Comparison of ENCODE assay signal across 1 cellular context in the genomic region with DNA sequence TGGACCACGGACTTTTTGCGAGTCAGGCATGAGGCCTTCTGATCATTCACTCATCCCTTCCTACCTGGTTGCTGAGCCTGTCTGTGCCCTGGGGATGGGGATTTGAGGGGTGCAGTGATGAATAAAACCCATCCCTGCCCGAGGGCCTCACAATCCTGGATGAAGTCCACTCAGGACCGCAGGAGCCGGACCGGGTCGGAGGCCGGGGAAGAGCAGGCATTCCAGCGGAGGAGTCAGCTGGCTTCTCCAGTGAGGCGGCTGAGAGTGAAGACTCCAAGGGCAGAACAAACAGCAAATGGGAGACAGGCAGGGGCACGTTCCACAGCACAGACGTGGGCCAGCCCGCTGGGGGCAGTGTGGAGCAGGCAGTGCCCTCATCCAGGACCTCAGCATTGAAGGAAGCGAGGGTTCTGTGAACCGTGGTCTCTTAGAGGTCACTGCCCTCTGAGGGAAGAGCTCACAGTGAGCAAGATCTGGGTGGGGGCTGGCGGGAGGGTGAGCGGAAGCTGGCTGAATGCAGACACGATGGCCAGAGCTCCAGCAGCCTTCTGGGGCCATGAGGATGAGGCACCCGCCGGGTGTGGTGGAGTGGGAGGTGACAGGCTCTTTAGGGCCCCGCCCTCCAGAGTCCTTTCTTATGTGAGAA.
TF ChIP-seq lines count a peak whose summit lies in the region.

No MANE protein-coding gene starts in this region.

TF ChIP-seq in HepG2, 621 proteins besides CTCF, POLR2A, EP300 and RAD21 (continued from another document and continues in another):
- TF ChIP-seq, protein P1, sequence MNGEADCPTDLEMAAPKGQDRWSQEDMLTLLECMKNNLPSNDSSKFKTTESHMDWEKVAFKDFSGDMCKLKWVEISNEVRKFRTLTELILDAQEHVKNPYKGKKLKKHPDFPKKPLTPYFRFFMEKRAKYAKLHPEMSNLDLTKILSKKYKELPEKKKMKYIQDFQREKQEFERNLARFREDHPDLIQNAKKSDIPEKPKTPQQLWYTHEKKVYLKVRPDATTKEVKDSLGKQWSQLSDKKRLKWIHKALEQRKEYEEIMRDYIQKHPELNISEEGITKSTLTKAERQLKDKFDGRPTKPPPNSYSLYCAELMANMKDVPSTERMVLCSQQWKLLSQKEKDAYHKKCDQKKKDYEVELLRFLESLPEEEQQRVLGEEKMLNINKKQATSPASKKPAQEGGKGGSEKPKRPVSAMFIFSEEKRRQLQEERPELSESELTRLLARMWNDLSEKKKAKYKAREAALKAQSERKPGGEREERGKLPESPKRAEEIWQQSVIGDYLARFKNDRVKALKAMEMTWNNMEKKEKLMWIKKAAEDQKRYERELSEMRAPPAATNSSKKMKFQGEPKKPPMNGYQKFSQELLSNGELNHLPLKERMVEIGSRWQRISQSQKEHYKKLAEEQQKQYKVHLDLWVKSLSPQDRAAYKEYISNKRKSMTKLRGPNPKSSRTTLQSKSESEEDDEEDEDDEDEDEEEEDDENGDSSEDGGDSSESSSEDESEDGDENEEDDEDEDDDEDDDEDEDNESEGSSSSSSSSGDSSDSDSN (CRISPR knock-in tag; IDR thresholded peaks at IDR 0.05): peak; percentile 37; the same call in 1 of the 2 replicates
- TF ChIP-seq ZNF225 (CRISPR knock-in tag; IDR thresholded peaks at IDR 0.05) (no peak), PAWR (CRISPR knock-in tag; IDR thresholded peaks at IDR 0.05; ENCODE audit: borderline replicate concordance) (no peak), ZMYM3 (CRISPR knock-in tag; IDR thresholded peaks at IDR 0.05) (peak; percentile 97), ZNF30 (CRISPR knock-in tag; IDR thresholded peaks at IDR 0.05) (no peak), NR2F6 (IDR thresholded peaks at IDR 0.05) (peak; percentile 68), NR2F6 (CRISPR knock-in tag; IDR thresholded peaks at IDR 0.05) (peak; percentile 89), SETDB1 (CRISPR knock-in tag; IDR thresholded peaks at IDR 0.05; ENCODE audit: borderline replicate concordance) (no peak), ZKSCAN8 (CRISPR knock-in tag; IDR thresholded peaks at IDR 0.05; ENCODE audit: borderline replicate concordance) (no peak), NKX3-1 (CRISPR knock-in tag; IDR thresholded peaks at IDR 0.05) (no peak), ZBTB20 (CRISPR knock-in tag; IDR thresholded peaks at IDR 0.05; ENCODE audit: borderline replicate concordance, low read depth) (peak; percentile 26; the same call in 1 of the 2 replicates), ZFY (CRISPR knock-in tag; IDR thresholded peaks at IDR 0.05) (no peak), SRY (CRISPR knock-in tag; IDR thresholded peaks at IDR 0.05) (no peak), GATAD2A (CRISPR knock-in tag; IDR thresholded peaks at IDR 0.05) (peak; percentile 43; the same call in 1 of the 2 replicates), CBX2 (IDR thresholded peaks at IDR 0.05; ENCODE audit: low read depth, low read length) (no peak), CBX2 (CRISPR knock-in tag; IDR thresholded peaks at IDR 0.05; ENCODE audit: low read depth) (no peak), HDAC1 (CRISPR knock-in tag; IDR thresholded peaks at IDR 0.05) (peak; percentile 67; the same call in 1 of the 2 replicates), ZFP1 (CRISPR knock-in tag; IDR thresholded peaks at IDR 0.05) (no peak), PCBP2 (optimal IDR thresholded peaks at IDR 0.05; ENCODE audit: low read depth, low read length, poor library complexity, severe bottlenecking) (no peak), MYC (CRISPR knock-in tag; IDR thresholded peaks at IDR 0.05; ENCODE audit: borderline replicate concordance) (peak; percentile 56; the same call in 1 of the 2 replicates), REPIN1 (CRISPR knock-in tag; IDR thresholded peaks at IDR 0.05; ENCODE audit: borderline replicate concordance, low read depth) (peak; percentile 55; the same call in 1 of the 2 replicates), LCORL (IDR thresholded peaks at IDR 0.05) (no peak), LCORL (CRISPR knock-in tag; IDR thresholded peaks at IDR 0.05) (peak; percentile 75; the same call in 1 of the 2 replicates), RBFOX2 (IDR thresholded peaks at IDR 0.05; ENCODE audit: low read depth, low read length) (no peak), SOX5 (CRISPR knock-in tag; IDR thresholded peaks at IDR 0.05; ENCODE audit: borderline replicate concordance) (peak; percentile 33; the same call in 1 of the 2 replicates), GFI1 (CRISPR knock-in tag; IDR thresholded peaks at IDR 0.05; ENCODE audit: borderline replicate concordance) (peak; percentile 42; the same call in 1 of the 2 replicates), MTA3 (CRISPR knock-in tag; IDR thresholded peaks at IDR 0.05) (no peak), NR2F1 (CRISPR knock-in tag; IDR thresholded peaks at IDR 0.05) (peak; percentile 59 to 78; a peak in 3 of 4 replicates), ZNF383 (CRISPR knock-in tag; IDR thresholded peaks at IDR 0.05; ENCODE audit: borderline replicate concordance) (no peak), TEAD3 (CRISPR knock-in tag; optimal IDR thresholded peaks at IDR 0.05; ENCODE audit: borderline replicate concordance) (peak; percentile 70), ZNF333 (CRISPR knock-in tag; IDR thresholded peaks at IDR 0.05; ENCODE audit: borderline replicate concordance) (no peak), MTA1 (CRISPR knock-in tag; IDR thresholded peaks at IDR 0.05; ENCODE audit: borderline replicate concordance) (peak; percentile 91; the same call in 1 of the 2 replicates), ZNF124 (CRISPR knock-in tag; IDR thresholded peaks at IDR 0.05) (peak; percentile 41; the same call in 1 of the 2 replicates)
- TF ChIP-seq, protein P2, sequence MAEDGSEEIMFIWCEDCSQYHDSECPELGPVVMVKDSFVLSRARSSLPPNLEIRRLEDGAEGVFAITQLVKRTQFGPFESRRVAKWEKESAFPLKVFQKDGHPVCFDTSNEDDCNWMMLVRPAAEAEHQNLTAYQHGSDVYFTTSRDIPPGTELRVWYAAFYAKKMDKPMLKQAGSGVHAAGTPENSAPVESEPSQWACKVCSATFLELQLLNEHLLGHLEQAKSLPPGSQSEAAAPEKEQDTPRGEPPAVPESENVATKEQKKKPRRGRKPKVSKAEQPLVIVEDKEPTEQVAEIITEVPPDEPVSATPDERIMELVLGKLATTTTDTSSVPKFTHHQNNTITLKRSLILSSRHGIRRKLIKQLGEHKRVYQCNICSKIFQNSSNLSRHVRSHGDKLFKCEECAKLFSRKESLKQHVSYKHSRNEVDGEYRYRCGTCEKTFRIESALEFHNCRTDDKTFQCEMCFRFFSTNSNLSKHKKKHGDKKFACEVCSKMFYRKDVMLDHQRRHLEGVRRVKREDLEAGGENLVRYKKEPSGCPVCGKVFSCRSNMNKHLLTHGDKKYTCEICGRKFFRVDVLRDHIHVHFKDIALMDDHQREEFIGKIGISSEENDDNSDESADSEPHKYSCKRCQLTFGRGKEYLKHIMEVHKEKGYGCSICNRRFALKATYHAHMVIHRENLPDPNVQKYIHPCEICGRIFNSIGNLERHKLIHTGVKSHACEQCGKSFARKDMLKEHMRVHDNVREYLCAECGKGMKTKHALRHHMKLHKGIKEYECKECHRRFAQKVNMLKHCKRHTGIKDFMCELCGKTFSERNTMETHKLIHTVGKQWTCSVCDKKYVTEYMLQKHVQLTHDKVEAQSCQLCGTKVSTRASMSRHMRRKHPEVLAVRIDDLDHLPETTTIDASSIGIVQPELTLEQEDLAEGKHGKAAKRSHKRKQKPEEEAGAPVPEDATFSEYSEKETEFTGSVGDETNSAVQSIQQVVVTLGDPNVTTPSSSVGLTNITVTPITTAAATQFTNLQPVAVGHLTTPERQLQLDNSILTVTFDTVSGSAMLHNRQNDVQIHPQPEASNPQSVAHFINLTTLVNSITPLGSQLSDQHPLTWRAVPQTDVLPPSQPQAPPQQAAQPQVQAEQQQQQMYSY (CRISPR knock-in tag; IDR thresholded peaks at IDR 0.05): 0 out of 2 replicates have a peak, but pooled peaks have one; percentile 14
- TF ChIP-seq, protein P3, sequence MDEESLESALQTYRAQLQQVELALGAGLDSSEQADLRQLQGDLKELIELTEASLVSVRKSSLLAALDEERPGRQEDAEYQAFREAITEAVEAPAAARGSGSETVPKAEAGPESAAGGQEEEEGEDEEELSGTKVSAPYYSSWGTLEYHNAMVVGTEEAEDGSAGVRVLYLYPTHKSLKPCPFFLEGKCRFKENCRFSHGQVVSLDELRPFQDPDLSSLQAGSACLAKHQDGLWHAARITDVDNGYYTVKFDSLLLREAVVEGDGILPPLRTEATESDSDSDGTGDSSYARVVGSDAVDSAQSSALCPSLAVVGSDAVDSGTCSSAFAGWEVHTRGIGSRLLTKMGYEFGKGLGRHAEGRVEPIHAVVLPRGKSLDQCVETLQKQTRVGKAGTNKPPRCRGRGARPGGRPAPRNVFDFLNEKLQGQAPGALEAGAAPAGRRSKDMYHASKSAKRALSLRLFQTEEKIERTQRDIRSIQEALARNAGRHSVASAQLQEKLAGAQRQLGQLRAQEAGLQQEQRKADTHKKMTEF (CRISPR knock-in tag; IDR thresholded peaks at IDR 0.05): 0 out of 2 replicates have a peak, but pooled peaks have one; percentile 24
- TF ChIP-seq, protein P4, sequence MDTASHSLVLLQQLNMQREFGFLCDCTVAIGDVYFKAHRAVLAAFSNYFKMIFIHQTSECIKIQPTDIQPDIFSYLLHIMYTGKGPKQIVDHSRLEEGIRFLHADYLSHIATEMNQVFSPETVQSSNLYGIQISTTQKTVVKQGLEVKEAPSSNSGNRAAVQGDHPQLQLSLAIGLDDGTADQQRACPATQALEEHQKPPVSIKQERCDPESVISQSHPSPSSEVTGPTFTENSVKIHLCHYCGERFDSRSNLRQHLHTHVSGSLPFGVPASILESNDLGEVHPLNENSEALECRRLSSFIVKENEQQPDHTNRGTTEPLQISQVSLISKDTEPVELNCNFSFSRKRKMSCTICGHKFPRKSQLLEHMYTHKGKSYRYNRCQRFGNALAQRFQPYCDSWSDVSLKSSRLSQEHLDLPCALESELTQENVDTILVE (CRISPR knock-in tag; IDR thresholded peaks at IDR 0.05): no peak
- TF ChIP-seq, protein P5, sequence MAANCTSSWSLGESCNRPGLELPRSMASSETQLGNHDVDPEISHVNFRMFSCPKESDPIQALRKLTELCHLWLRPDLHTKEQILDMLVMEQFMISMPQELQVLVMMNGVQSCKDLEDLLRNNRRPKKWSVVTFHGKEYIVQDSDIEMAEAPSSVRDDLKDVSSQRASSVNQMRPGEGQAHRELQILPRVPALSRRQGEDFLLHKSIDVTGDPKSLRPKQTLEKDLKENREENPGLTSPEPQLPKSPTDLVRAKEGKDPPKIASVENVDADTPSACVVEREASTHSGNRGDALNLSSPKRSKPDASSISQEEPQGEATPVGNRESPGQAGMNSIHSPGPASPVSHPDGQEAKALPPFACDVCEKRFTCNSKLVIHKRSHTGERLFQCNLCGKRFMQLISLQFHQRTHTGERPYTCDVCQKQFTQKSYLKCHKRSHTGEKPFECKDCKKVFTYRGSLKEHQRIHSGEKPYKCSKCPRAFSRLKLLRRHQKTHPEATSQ (CRISPR knock-in tag; IDR thresholded peaks at IDR 0.05; ENCODE audit: borderline replicate concordance): no peak
- TF ChIP-seq, protein P6, sequence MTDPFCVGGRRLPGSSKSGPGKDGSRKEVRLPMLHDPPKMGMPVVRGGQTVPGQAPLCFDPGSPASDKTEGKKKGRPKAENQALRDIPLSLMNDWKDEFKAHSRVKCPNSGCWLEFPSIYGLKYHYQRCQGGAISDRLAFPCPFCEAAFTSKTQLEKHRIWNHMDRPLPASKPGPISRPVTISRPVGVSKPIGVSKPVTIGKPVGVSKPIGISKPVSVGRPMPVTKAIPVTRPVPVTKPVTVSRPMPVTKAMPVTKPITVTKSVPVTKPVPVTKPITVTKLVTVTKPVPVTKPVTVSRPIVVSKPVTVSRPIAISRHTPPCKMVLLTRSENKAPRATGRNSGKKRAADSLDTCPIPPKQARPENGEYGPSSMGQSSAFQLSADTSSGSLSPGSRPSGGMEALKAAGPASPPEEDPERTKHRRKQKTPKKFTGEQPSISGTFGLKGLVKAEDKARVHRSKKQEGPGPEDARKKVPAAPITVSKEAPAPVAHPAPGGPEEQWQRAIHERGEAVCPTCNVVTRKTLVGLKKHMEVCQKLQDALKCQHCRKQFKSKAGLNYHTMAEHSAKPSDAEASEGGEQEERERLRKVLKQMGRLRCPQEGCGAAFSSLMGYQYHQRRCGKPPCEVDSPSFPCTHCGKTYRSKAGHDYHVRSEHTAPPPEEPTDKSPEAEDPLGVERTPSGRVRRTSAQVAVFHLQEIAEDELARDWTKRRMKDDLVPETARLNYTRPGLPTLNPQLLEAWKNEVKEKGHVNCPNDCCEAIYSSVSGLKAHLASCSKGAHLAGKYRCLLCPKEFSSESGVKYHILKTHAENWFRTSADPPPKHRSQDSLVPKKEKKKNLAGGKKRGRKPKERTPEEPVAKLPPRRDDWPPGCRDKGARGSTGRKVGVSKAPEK (CRISPR knock-in tag; IDR thresholded peaks at IDR 0.05; ENCODE audit: borderline replicate concordance): no peak
- TF ChIP-seq, protein P7, sequence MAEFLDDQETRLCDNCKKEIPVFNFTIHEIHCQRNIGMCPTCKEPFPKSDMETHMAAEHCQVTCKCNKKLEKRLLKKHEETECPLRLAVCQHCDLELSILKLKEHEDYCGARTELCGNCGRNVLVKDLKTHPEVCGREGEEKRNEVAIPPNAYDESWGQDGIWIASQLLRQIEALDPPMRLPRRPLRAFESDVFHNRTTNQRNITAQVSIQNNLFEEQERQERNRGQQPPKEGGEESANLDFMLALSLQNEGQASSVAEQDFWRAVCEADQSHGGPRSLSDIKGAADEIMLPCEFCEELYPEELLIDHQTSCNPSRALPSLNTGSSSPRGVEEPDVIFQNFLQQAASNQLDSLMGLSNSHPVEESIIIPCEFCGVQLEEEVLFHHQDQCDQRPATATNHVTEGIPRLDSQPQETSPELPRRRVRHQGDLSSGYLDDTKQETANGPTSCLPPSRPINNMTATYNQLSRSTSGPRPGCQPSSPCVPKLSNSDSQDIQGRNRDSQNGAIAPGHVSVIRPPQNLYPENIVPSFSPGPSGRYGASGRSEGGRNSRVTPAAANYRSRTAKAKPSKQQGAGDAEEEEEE (CRISPR knock-in tag; IDR thresholded peaks at IDR 0.05; ENCODE audit: borderline replicate concordance): no peak
- TF ChIP-seq, protein P8, sequence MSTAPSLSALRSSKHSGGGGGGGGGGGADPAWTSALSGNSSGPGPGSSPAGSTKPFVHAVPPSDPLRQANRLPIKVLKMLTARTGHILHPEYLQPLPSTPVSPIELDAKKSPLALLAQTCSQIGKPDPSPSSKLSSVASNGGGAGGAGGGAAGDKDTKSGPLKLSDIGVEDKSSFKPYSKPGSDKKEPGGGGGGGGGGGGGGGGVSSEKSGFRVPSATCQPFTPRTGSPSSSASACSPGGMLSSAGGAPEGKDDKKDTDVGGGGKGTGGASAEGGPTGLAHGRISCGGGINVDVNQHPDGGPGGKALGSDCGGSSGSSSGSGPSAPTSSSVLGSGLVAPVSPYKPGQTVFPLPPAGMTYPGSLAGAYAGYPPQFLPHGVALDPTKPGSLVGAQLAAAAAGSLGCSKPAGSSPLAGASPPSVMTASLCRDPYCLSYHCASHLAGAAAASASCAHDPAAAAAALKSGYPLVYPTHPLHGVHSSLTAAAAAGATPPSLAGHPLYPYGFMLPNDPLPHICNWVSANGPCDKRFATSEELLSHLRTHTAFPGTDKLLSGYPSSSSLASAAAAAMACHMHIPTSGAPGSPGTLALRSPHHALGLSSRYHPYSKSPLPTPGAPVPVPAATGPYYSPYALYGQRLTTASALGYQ (CRISPR knock-in tag; IDR thresholded peaks at IDR 0.05): no peak
- TF ChIP-seq, protein P9, sequence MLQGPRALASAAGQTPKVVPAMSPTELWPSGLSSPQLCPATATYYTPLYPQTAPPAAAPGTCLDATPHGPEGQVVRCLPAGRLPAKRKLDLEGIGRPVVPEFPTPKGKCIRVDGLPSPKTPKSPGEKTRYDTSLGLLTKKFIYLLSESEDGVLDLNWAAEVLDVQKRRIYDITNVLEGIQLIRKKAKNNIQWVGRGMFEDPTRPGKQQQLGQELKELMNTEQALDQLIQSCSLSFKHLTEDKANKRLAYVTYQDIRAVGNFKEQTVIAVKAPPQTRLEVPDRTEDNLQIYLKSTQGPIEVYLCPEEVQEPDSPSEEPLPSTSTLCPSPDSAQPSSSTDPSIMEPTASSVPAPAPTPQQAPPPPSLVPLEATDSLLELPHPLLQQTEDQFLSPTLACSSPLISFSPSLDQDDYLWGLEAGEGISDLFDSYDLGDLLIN (CRISPR knock-in tag; IDR thresholded peaks at IDR 0.05; ENCODE audit: borderline replicate concordance): no peak
